10 cellular contexts compared by ENCODE assay signal in the genomic region with DNA sequence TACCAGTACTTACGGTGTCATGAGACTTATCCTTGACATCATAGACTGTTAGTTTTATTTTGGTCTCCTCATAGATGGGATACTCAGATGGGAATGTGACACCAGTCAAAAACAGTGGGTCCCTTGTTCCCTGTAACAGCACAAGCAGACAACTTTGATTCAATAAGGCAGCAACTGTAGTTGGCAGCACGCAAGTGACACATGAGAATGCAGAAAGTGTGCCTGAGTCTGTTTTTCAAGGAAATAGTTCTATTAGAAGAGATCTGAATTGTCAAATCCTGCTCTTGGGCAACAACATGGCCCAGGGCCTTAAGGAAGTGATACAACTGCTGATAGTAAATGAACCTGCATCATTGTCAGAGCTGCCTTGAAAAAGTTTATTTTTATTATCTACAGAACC.
DNase-seq lines count a peak whose midpoint lies in the region; ATAC-seq and TF ChIP-seq lines count a peak whose summit lies in the region.
"Had no signal": no experiment of that assay in that cellular context is flagged by ENCODE, and none has a peak within 500 bp of the region (broad histone marks: within the 10 kb centered on the region; RNA-seq: fewer than 3 reads in every experiment).

No MANE protein-coding gene starts in this region.

- no peak for TF ChIP-seq EP300 in transverse colon (IDR thresholded peaks at IDR 0.05; ENCODE audit: low read depth)

- no peak for TF ChIP-seq POLR2A in transverse colon (IDR thresholded peaks at IDR 0.05)

- peak overlapping the region; percentile 88 for H3K4me3 Mint-ChIP-seq in activated T-cell treated with anti-CD3 and anti-CD28 coated beads, Interleukin-2, amount 50 U/mL, for 24 hours
- H3K4me3 Mint-ChIP-seq in activated T-helper 2 cell treated with anti-CD3 and anti-CD28 coated beads, Interferon-gamma antibody, Interleukin-2, Interleukin-4, amounts not matched to agents 10 μg/mL and 5 μg/mL and 100 μg/mL, durations not matched to agents 14 hours and 24 hours and 36 hours (ENCODE audit: low read depth): peak overlapping the region; percentile 86

- peaks cover 0 to 31% (median 14%) of the 10 kb centered on the region in 4 donors for H3K4me1 ChIP-seq in transverse colon

- TF ChIP-seq CTCF in transverse colon (IDR thresholded peaks at IDR 0.05): no peak

- DNase-seq in activated T-cell treated with anti-CD3 and anti-CD28 coated beads, Interleukin-2, amount 50 U/mL, for 24 hours: no peak
- DNase-seq in activated T-cell treated with anti-CD3 and anti-CD28 coated beads, Interleukin-2, amount 50 U/mL, for 1 hour: no peak
- DNase-seq in activated T-helper 2 cell treated with anti-CD3 and anti-CD28 coated beads, Interferon-gamma antibody, Interleukin-2, Interleukin-4, amounts not matched to agents 10 μg/mL and 5 μg/mL and 100 μg/mL, durations not matched to agents 14 hours and 24 hours and 36 hours (ENCODE audit: low spot score): no peak
- DNase-seq in glomerular visceral epithelial cell (ENCODE audit: extremely low spot score) (peak; percentile 26), transverse colon (no peak), germinal center (ENCODE audit: low spot score) (no peak)
- DNase-seq in stimulated activated CD4-positive, alpha-beta T cell treated with anti-CD3 and anti-CD28 coated beads, Interleukin-4, amount 100 ng/mL, for 4 hours: no peak
- DNase-seq: stimulated activated CD4-positive, alpha-beta T cell treated with anti-CD3 and anti-CD28 coated beads, Interleukin-2, amount 100 ng/mL, for 24 hours had no signal

- WGBS in transverse colon (ENCODE audit: low coverage in 1 of 2), 2 donors: 85% methylated on average over 2 of the region's 2 CpGs

- peaks cover 72% of the 10 kb centered on the region for H3K4me1 Mint-ChIP-seq in activated T-cell treated with anti-CD3 and anti-CD28 coated beads, Interleukin-2, amount 50 U/mL, for 24 hours (ENCODE audit: low read depth)
- H3K4me1 Mint-ChIP-seq in activated T-helper 2 cell treated with anti-CD3 and anti-CD28 coated beads, Interferon-gamma antibody, Interleukin-2, Interleukin-4, amounts not matched to agents 10 μg/mL and 5 μg/mL and 100 μg/mL, durations not matched to agents 14 hours and 24 hours and 36 hours (ENCODE audit: low read depth): peaks cover 53% of the 10 kb centered on the region

- peak overlapping the region; percentile 96 for H3K27ac Mint-ChIP-seq in activated T-cell treated with anti-CD3 and anti-CD28 coated beads, Interleukin-2, amount 50 U/mL, for 24 hours
- H3K27ac Mint-ChIP-seq in activated T-helper 2 cell treated with anti-CD3 and anti-CD28 coated beads, Interferon-gamma antibody, Interleukin-2, Interleukin-4, amounts not matched to agents 10 μg/mL and 5 μg/mL and 100 μg/mL, durations not matched to agents 14 hours and 24 hours and 36 hours: peak overlapping the region; percentile 83

- H3K36me3 ChIP-seq in transverse colon: no peaks in the 10 kb centered on the region
- H3K36me3 ChIP-seq: BLaER1 had no signal

- no peaks in the 10 kb centered on the region for H3K9me3 Mint-ChIP-seq in activated T-cell treated with anti-CD3 and anti-CD28 coated beads, Interleukin-2, amount 50 U/mL, for 24 hours
- no peaks in the 10 kb centered on the region for H3K9me3 Mint-ChIP-seq in activated T-helper 2 cell treated with anti-CD3 and anti-CD28 coated beads, Interferon-gamma antibody, Interleukin-2, Interleukin-4, amounts not matched to agents 10 μg/mL and 5 μg/mL and 100 μg/mL, durations not matched to agents 14 hours and 24 hours and 36 hours

- no peak overlapping the region for H3K4me3 ChIP-seq in transverse colon
- H3K4me3 ChIP-seq: BLaER1 had no signal

- ATAC-seq in esophagus mucosa: no peak

- no peaks in the 10 kb centered on the region for H3K27me3 ChIP-seq in transverse colon
- H3K27me3 ChIP-seq: BLaER1 had no signal

- no peaks in the 10 kb centered on the region for H3K27me3 Mint-ChIP-seq in activated T-cell treated with anti-CD3 and anti-CD28 coated beads, Interleukin-2, amount 50 U/mL, for 24 hours
- no peaks in the 10 kb centered on the region for H3K27me3 Mint-ChIP-seq in activated T-helper 2 cell treated with anti-CD3 and anti-CD28 coated beads, Interferon-gamma antibody, Interleukin-2, Interleukin-4, amounts not matched to agents 10 μg/mL and 5 μg/mL and 100 μg/mL, durations not matched to agents 14 hours and 24 hours and 36 hours (ENCODE audit: low read depth)

- H3K9me3 ChIP-seq in transverse colon: no peaks in the 10 kb centered on the region
- H3K9me3 ChIP-seq: BLaER1 had no signal

- peak overlapping the region in 3 of 4 donors; percentile 22 to 35 (median 23) for H3K27ac ChIP-seq in transverse colon
- H3K27ac ChIP-seq: BLaER1 had no signal

- in situ Hi-C loops in transverse colon (cut with MboI; ENCODE audit: low pct_ligation_motif_present in 1 of 4, low pct_unique_long_range_greater_than_20kb in 1 of 4, low sequenced_read_pairs in 3 of 4): no loop called here

- peaks cover 62% of the 10 kb centered on the region for H3K36me3 Mint-ChIP-seq in activated T-cell treated with anti-CD3 and anti-CD28 coated beads, Interleukin-2, amount 50 U/mL, for 24 hours (ENCODE audit: low read depth)
- H3K36me3 Mint-ChIP-seq in activated T-helper 2 cell treated with anti-CD3 and anti-CD28 coated beads, Interferon-gamma antibody, Interleukin-2, Interleukin-4, amounts not matched to agents 10 μg/mL and 5 μg/mL and 100 μg/mL, durations not matched to agents 14 hours and 24 hours and 36 hours (ENCODE audit: low read depth): peaks cover 41% of the 10 kb centered on the region

- intact Hi-C loops in activated T-helper 2 cell treated with anti-CD3 and anti-CD28 coated beads, Interferon-gamma antibody, Interleukin-2, Interleukin-4, amounts not matched to agents 10 μg/mL and 5 μg/mL and 100 μg/mL, durations not matched to agents 14 hours and 24 hours and 36 hours (cut with micrococcal nuclease): loop anchor here (2.0 to 10.0 kb wide), 4 partner anchors 14 to 414 kb away; no protein-coding TSS in a partner anchor
- intact Hi-C loops in transverse colon (cut with DNase I; ENCODE audit: low total_unique reads): no loop called here
